Comparison of ENCODE assay signal across 1 cellular context in genomic region chr1:109490934-109491302, GRCh38.
A peak's percentile ranks its signal among the peaks of the same experiment; 100 is the strongest.
TF ChIP-seq lines count a peak whose summit lies in the region.

No MANE protein-coding gene starts in this region.

TF ChIP-seq in K562, 482 proteins besides CTCF, POLR2A, EP300 and RAD21:
- TF ChIP-seq ATF3 (IDR thresholded peaks at IDR 0.05) (no peak), ATF3 (CRISPR knock-in tag; conservative IDR thresholded peaks at IDR 0.05) (no peak), ESRRA (IDR thresholded peaks at IDR 0.05; ENCODE audit: borderline replicate concordance, low read depth) (no peak), BRCA1 (IDR thresholded peaks at IDR 0.05) (no peak), BRCA1 (CRISPR knock-in tag; IDR thresholded peaks at IDR 0.05) (0 out of 2 replicates have a peak, but pooled peaks have one; percentile 42), ZBTB26 (CRISPR knock-in tag; IDR thresholded peaks at IDR 0.05) (no peak), NR2C2 (CRISPR knock-in tag; IDR thresholded peaks at IDR 0.05) (0 out of 2 replicates have a peak, but pooled peaks have one; percentile 20), NR2C2 (tag; IDR thresholded peaks at IDR 0.05) (no peak), PHF21A (IDR thresholded peaks at IDR 0.05; ENCODE audit: borderline replicate concordance, low read depth) (no peak), ZNF592 (IDR thresholded peaks at IDR 0.05) (no peak), XRCC5 (IDR thresholded peaks at IDR 0.05; ENCODE audit: low read depth, low read length) (peak; percentile 11; the same call in 1 of the 2 replicates), NEUROD1 (IDR thresholded peaks at IDR 0.05; ENCODE audit: borderline replicate concordance, low read depth, low read length, partially characterized antibody) (peak; percentile 6)
